ENCODE assay signal across 8 cellular contexts in the genomic region with DNA sequence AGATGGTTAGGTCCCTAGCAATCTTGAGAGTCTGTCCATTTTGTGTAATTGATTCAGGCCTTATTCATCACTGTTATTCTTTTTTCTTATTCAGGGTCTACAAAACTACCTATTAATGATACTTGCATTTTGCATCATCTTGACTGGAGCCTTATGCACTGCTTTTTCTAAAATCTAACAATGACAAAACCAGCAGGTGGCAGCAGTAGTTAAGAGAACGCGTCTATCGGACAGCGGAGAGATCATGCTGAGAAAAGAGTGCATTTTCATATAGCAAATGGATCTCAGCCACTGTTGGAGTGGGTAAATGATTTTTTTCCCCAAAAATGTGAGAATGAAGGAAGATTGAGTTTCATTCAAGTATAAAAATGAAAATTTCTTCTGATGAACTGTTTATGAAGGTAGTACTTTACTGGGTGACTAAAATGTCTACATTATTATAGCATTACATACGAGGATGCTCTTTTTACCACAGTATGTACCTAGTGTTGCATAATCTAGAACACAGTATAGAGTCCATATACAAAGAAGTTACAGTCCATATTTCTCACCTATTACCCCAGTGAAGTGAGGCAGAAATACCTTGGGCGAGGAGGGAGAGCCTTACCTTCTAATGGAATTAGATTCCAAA. TPM values are rescaled to one million over a fixed set of nuclear protein-coding genes. Genes with fewer than 3 reads are reported as not detected.
DNase-seq lines count a peak whose midpoint lies in the region; ATAC-seq and TF ChIP-seq lines count a peak whose summit lies in the region.

No MANE protein-coding gene starts in this region.

- H3K27me3 ChIP-seq in OCI-LY1 (ENCODE audit: insufficient read depth, low read length) (no peaks in the 10 kb centered on the region), right atrium auricular region (no peaks in the 10 kb centered on the region), gastrocnemius medialis (no peaks in the 10 kb centered on the region)

- intact Hi-C loops in gastrocnemius medialis (cut with DNase I; ENCODE audit: low total_unique reads) = loop anchor here (1.0 to 10.0 kb wide), 2 partner anchors 372 to 1191 kb away; no protein-coding TSS in a partner anchor

- ATAC-seq in GM21515 (IDR thresholded peaks at IDR 0.05; ENCODE audit: unreplicated experiment) (peak; percentile 77), gastrocnemius medialis (peak; percentile 56 to 62)

- H3K4me1 ChIP-seq in OCI-LY1 (ENCODE audit: insufficient read depth, low read length, severe bottlenecking) (peaks cover 3% of the 10 kb centered on the region), right atrium auricular region (peaks cover 0 to 5% of the 10 kb centered on the region in 2 donors), gastrocnemius medialis (no peaks in the 10 kb centered on the region)

- H3F3A ChIP-seq in OCI-LY1 (ENCODE audit: insufficient read depth, low read length) = no peaks in the 10 kb centered on the region

- no peak overlapping the region for H2AFZ ChIP-seq in OCI-LY1 (ENCODE audit: low read length)

- H3K4me3 ChIP-seq in OCI-LY1 (ENCODE audit: low read depth, low read length, poor library complexity, severe bottlenecking) = no peak overlapping the region
- H3K4me3 ChIP-seq in right atrium auricular region = no peak overlapping the region
- no peak overlapping the region for H3K4me3 ChIP-seq in gastrocnemius medialis

- H3K9ac ChIP-seq in OCI-LY1 (ENCODE audit: low read length) = no peak overlapping the region

- H3K9me2 ChIP-seq in OCI-LY1 (ENCODE audit: low read depth, low read length) = no peaks in the 10 kb centered on the region

- no peak for TF ChIP-seq POLR2A in gastrocnemius medialis (IDR thresholded peaks at IDR 0.05)

- TF ChIP-seq CTCF in OCI-LY1 (IDR thresholded peaks at IDR 0.05; ENCODE audit: low read length) (peak; percentile 75), right atrium auricular region (IDR thresholded peaks at IDR 0.05) (peak; percentile 33 to 71), gastrocnemius medialis (IDR thresholded peaks at IDR 0.05 in 4 of 5, conservative IDR thresholded peaks at IDR 0.05 in 1 of 5) (peak in 4 of 5 experiments; percentile 20 to 54 (median 42))

- DNase-seq in DMS 273 (lab: John Stamatoyannopoulos, UW; ENCODE audit: unreplicated experiment) (peak; percentile 69), DMS 273 treated with DMSO at 0.1 percent for 48 hours (lab: John Stamatoyannopoulos, UW) (no peak), HK-2 (ENCODE audit: unreplicated experiment) (peak; percentile 4), right atrium auricular region (ENCODE audit: low spot score) (no peak), gastrocnemius medialis (no peak)

- no peaks in the 10 kb centered on the region for H3K79me2 ChIP-seq in OCI-LY1 (ENCODE audit: insufficient read depth, low read length)

- in situ Hi-C loops in gastrocnemius medialis (cut with MboI; ENCODE audit: low sequenced_read_pairs in 4 of 4) = loop anchor here (5.0 to 10.0 kb wide), 4 partner anchors 59 to 371 kb away; no protein-coding TSS in a partner anchor

- H3K4me2 ChIP-seq in OCI-LY1 (ENCODE audit: low read length) = no peak overlapping the region

- H3K36me3 ChIP-seq in OCI-LY1 (ENCODE audit: insufficient read depth, low read length) (no peaks in the 10 kb centered on the region), right atrium auricular region (no peaks in the 10 kb centered on the region), gastrocnemius medialis (no peaks in the 10 kb centered on the region)

- no peak overlapping the region for H3K27ac ChIP-seq in OCI-LY1 (ENCODE audit: low read depth, low read length, poor library complexity, severe bottlenecking)
- peak overlapping the region; percentile 80 for H3K27ac ChIP-seq in angular gyrus (ENCODE audit: low read depth, low read length)
- H3K27ac ChIP-seq in right atrium auricular region = no peak overlapping the region
- H3K27ac ChIP-seq in gastrocnemius medialis = no peak overlapping the region

- no peaks in the 10 kb centered on the region for H4K20me1 ChIP-seq in OCI-LY1 (ENCODE audit: insufficient read depth, low read length)

- H3K9me3 ChIP-seq in OCI-LY1 (ENCODE audit: low read length) (no peaks in the 10 kb centered on the region), right atrium auricular region (no peaks in the 10 kb centered on the region), gastrocnemius medialis (no peaks in the 10 kb centered on the region)

RNA-seq across cellular contexts. Expression of gene TMEM144, which starts 43.2 kb away (rescaled TPM):
- total RNA-seq in right atrium auricular region (1 to 10 TPM; 7.1 to 9.7 TPM), gastrocnemius medialis (1 to 10 TPM in 3 of 4 donors, under 1 TPM in 1; 0.51 to 2.9 (median 2.3) TPM)

Comparison
In these comparisons a context has a peak if more than half of its experiments do, and no peak if none do; other contexts are left out.
1. DNase-seq: peak in DMS 273 (single experiment) and HK-2 (single experiment); none in DMS 273 treated with DMSO at 0.1 percent for 48 hours (single experiment), right atrium auricular region (single experiment) and gastrocnemius medialis (0 of 2).
2. Peak in every context shown above with its lines, with median percentiles within 50 percentile points of each other: CTCF ChIP-seq.